ENCODE assay signal across 7 cellular contexts in genomic region chrX:134718329-134719317, GRCh38.
DNase-seq lines count a peak whose midpoint lies in the region; ATAC-seq, FAIRE-seq and TF ChIP-seq lines count a peak whose summit lies in the region.

No MANE protein-coding gene starts in this region.

- H4K20me1 ChIP-seq in OCI-LY3 (ENCODE audit: insufficient read depth, low read length) (no peaks in the 10 kb centered on the region), Karpas-422 (ENCODE audit: insufficient read depth, low read depth, low read length) (no peaks in the 10 kb centered on the region)

- no peak overlapping the region for H3K4me3 ChIP-seq in GM12865 (ENCODE audit: low read depth, low read length)
- no peak overlapping the region for H3K4me3 ChIP-seq in HFF-Myc (replicated peaks; ENCODE audit: low read depth, low read length)
- no peak overlapping the region for H3K4me3 ChIP-seq in OCI-LY3 (ENCODE audit: low read length)
- no peak overlapping the region for H3K4me3 ChIP-seq in choroid plexus epithelial cell (ENCODE audit: low read depth, low read length)
- no peak overlapping the region for H3K4me3 ChIP-seq in pancreas
- H3K4me3 ChIP-seq in Karpas-422 (ENCODE audit: low read length), result no peak overlapping the region

- H3K9ac ChIP-seq in OCI-LY3 (ENCODE audit: low read length), result no peak overlapping the region
- no peak overlapping the region for H3K9ac ChIP-seq in Karpas-422 (ENCODE audit: low read length)

- FAIRE-seq in pancreas (lab: Jason Lieb, UNC), result no peak

- H3K27me3 ChIP-seq in OCI-LY3 (ENCODE audit: low read depth, low read length) (no peaks in the 10 kb centered on the region), pancreas (no peaks in the 10 kb centered on the region), Karpas-422 (ENCODE audit: low read length) (no peaks in the 10 kb centered on the region)

- H3K9me3 ChIP-seq in OCI-LY3 (ENCODE audit: insufficient read depth, low read length) (no peaks in the 10 kb centered on the region), pancreas (no peaks in the 10 kb centered on the region), Karpas-422 (ENCODE audit: low read length) (no peaks in the 10 kb centered on the region)

- no peaks in the 10 kb centered on the region for H3K9me2 ChIP-seq in Karpas-422 (replicated peaks; ENCODE audit: insufficient read depth, low read length)

- ATAC-seq in pancreas, result peak; percentile 53 to 72 (median 58)

- DNase-seq in GM12865 (ENCODE audit: low read depth) (peak; percentile 69), HFF-Myc (ENCODE audit: extremely low read depth, low read depth) (peak; percentile 98), choroid plexus epithelial cell (ENCODE audit: low read depth) (peak; percentile 82), pancreas (peak in 3 of 6 donors; percentile 11 to 40 (median 33)), Karpas-422 (no peak), NCI-H748 (lab: John Stamatoyannopoulos, UW; ENCODE audit: unreplicated experiment) (no peak)

- H3K36me3 ChIP-seq in OCI-LY3 (replicated peaks; ENCODE audit: low read depth, low read length), result no peaks in the 10 kb centered on the region
- no peaks in the 10 kb centered on the region for H3K36me3 ChIP-seq in pancreas
- H3K36me3 ChIP-seq in Karpas-422 (ENCODE audit: insufficient read depth, low read length), result no peaks in the 10 kb centered on the region

- H2AFZ ChIP-seq in OCI-LY3 (ENCODE audit: low read depth, low read length), result 0 out of 2 replicates have a peak overlapping the region, but pooled peaks have one; percentile 46
- H2AFZ ChIP-seq in Karpas-422 (ENCODE audit: low read length), result no peak overlapping the region

- TF ChIP-seq CTCF in GM12865 (IDR thresholded peaks at IDR 0.05; ENCODE audit: insufficient read depth, low read depth, low read length, missing control alignments), result no peak
- TF ChIP-seq CTCF in HFF-Myc (IDR thresholded peaks at IDR 0.05; ENCODE audit: low read depth, low read length, missing control alignments), result peak; percentile 15
- TF ChIP-seq CTCF in OCI-LY3 (IDR thresholded peaks at IDR 0.05; ENCODE audit: low read depth, low read length), result no peak
- peak; percentile 33 for TF ChIP-seq CTCF in choroid plexus epithelial cell (conservative IDR thresholded peaks at IDR 0.05; ENCODE audit: low read depth, low read length)
- no peak for TF ChIP-seq CTCF in pancreas (IDR thresholded peaks at IDR 0.05)

- H3K27ac ChIP-seq in OCI-LY3 (ENCODE audit: low read length) (no peak overlapping the region), pancreas (peak overlapping the region in 1 of 4 donors; percentile 21), Karpas-422 (ENCODE audit: low read length) (no peak overlapping the region)

- 59 to 61% methylated on average over 7 of the region's 7 CpGs for WGBS in pancreas, 2 donors

- H3K4me1 ChIP-seq in OCI-LY3 (ENCODE audit: low read length) (peaks cover 20% of the 10 kb centered on the region), pancreas (no peaks in the 10 kb centered on the region), Karpas-422 (ENCODE audit: low read length) (peaks cover 8% of the 10 kb centered on the region)

- H3K79me2 ChIP-seq in OCI-LY3 (ENCODE audit: low read length) (no peaks in the 10 kb centered on the region), Karpas-422 (ENCODE audit: low read length) (no peaks in the 10 kb centered on the region)

- intact Hi-C loops in pancreas (cut with DNase I), result no loop called here

- H3K4me2 ChIP-seq in OCI-LY3 (ENCODE audit: low read length) (peak overlapping the region; percentile 43), Karpas-422 (ENCODE audit: low read depth, low read length, poor library complexity, severe bottlenecking) (no peak overlapping the region)

Comparison
In these comparisons a context has a peak if more than half of its experiments do, and no peak if none do; other contexts are left out.
1. DNase-seq: peak in GM12865 (single experiment), HFF-Myc (single experiment) and choroid plexus epithelial cell (single experiment); none in Karpas-422 (single experiment) and NCI-H748 (single experiment).
2. CTCF ChIP-seq: peak in HFF-Myc (single experiment) and choroid plexus epithelial cell (single experiment); none in GM12865 (single experiment), OCI-LY3 (single experiment) and pancreas (0 of 4).